In the genomic region with DNA sequence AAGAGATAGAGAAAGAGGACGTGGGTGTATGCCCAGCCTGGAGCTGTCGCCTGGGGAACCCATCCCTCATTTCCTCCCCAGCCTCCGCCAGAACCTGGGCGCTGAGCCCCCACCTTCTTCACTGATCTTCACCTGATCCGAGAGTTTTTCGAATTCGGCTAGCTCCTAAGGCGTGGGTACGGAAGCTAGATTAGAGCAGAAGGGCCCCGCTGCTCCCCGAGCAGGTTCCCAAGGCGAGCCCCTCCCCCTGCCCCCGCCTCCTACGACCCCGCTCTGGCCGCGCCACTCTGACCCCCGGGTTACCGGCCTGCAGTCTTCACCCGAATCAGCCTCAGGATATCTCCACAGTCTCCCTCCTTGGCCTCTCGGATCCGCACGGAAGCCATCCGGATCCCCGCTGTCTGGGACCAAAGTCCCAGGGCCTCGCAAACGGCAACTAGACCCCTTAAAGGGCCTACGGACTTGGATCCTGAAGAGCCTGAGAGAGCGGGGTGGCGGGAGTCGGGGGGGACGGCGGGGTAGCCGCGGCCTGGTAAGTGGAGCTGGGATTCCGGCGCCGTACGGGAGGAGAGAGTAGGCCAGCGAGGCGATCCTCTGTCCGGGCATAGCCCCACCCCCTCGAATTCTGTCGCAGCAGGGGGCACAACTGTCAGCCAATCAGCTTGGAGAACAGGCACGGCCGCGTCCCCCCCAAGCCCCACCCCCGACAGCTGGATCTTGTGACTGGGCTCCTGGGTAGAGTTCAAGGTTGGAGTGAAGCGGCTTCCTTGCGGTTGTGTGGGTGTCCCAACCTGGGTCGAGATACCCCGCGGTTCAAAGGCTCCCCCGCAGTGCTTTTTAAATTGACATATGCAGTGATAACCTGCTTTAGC, we compare ENCODE assay signal across 8 cellular contexts. TPM values are rescaled to one million over a fixed set of nuclear protein-coding genes. Genes with fewer than 3 reads are reported as not detected.
DNase-seq lines count a peak whose midpoint lies in the region; ATAC-seq, FAIRE-seq and TF ChIP-seq lines count a peak whose summit lies in the region.

SAT2 (minus strand) TSS at position 572 of the 872 bp plus-strand sequence; CDS start at position 386, 186 bp downstream.

- peak within 1 kb of the TSS; percentile 98 to 99 for H3K4me3 Mint-ChIP-seq in stimulated activated naive CD8-positive, alpha-beta T cell treated with anti-CD3 and anti-CD28 coated beads, Interleukin-15, amount 100 ng/mL, for 72 hours

- H3K27me3 ChIP-seq in Karpas-422 (ENCODE audit: low read length) (no peaks in the 10 kb centered on the region), neural cell (ENCODE audit: insufficient read depth, low read depth, low read length) (no peaks in the 10 kb centered on the region)

- H3K4me1 Mint-ChIP-seq in stimulated activated naive CD8-positive, alpha-beta T cell treated with anti-CD3 and anti-CD28 coated beads, Interleukin-15, amount 100 ng/mL, for 72 hours, result peaks cover 16% of the 10 kb centered on the region

- H3K36me3 ChIP-seq in Karpas-422 (ENCODE audit: insufficient read depth, low read length), result no peaks in the 10 kb centered on the region
- H3K36me3 ChIP-seq in neural cell (ENCODE audit: insufficient read depth, low read length), result no peaks in the 10 kb centered on the region

- no peak for TF ChIP-seq EP300 in neural cell (conservative IDR thresholded peaks at IDR 0.05; ENCODE audit: poor library complexity, severe bottlenecking)

- H3K9me3 ChIP-seq in Karpas-422 (ENCODE audit: low read length), result no peaks in the 10 kb centered on the region
- no peaks in the 10 kb centered on the region for H3K9me3 ChIP-seq in neural cell (ENCODE audit: low read length)

- ATAC-seq in GM21526 (IDR thresholded peaks at IDR 0.05; ENCODE audit: low FRiP score, unreplicated experiment), result peak; percentile 68
- ATAC-seq in stimulated activated naive CD8-positive, alpha-beta T cell treated with anti-CD3 and anti-CD28 coated beads, Interleukin-15, amount 100 ng/mL, for 72 hours, result peak; percentile 95

- H3K9ac ChIP-seq in Karpas-422 (ENCODE audit: low read length) (peak within 1 kb of the TSS; percentile 100), neural cell (ENCODE audit: low read length) (peak within 1 kb of the TSS; percentile 97)

- H3K4me2 ChIP-seq in Karpas-422 (ENCODE audit: low read depth, low read length, poor library complexity, severe bottlenecking) (peak within 1 kb of the TSS; percentile 98), neural cell (ENCODE audit: low read length) (peak within 1 kb of the TSS; percentile 87)

- H3K27ac ChIP-seq in Karpas-422 (ENCODE audit: low read length) (peak within 1 kb of the TSS; percentile 51; the same call in 1 of the 2 replicates), neural cell (ENCODE audit: low read length) (peak within 1 kb of the TSS; percentile 96)

- no peaks in the 10 kb centered on the region for H4K20me1 ChIP-seq in Karpas-422 (ENCODE audit: insufficient read depth, low read depth, low read length)
- H4K20me1 ChIP-seq in neural cell (ENCODE audit: insufficient read depth), result no peaks in the 10 kb centered on the region

- H2AFZ ChIP-seq in Karpas-422 (ENCODE audit: low read length) (peak within 1 kb of the TSS; percentile 98), neural cell (ENCODE audit: low read depth, low read length) (peak within 1 kb of the TSS; percentile 83)

- DNase-seq in D721Med (ENCODE audit: insufficient read length, low spot score), result peak; percentile 100
- DNase-seq in Karpas-422, result peak; percentile 96
- DNase-seq in SHP77 (lab: John Stamatoyannopoulos, UW), result peak; percentile 96 to 97
- DNase-seq in activated gamma-delta T cell treated with Interleukin-2 at 50 U/mL for 16 hours, result peak; percentile 84
- DNase-seq in foreskin fibroblast, result peak; percentile 94 to 98
- peak; percentile 76 to 84 for DNase-seq in stimulated activated naive CD8-positive, alpha-beta T cell treated with anti-CD3 and anti-CD28 coated beads, Interleukin-15, amount 100 ng/mL, for 72 hours

- no peaks in the 10 kb centered on the region for H3K9me3 Mint-ChIP-seq in stimulated activated naive CD8-positive, alpha-beta T cell treated with anti-CD3 and anti-CD28 coated beads, Interleukin-15, amount 100 ng/mL, for 72 hours

- no peaks in the 10 kb centered on the region for H3K79me2 ChIP-seq in Karpas-422 (ENCODE audit: low read length)
- H3K79me2 ChIP-seq in neural cell (replicated peaks; ENCODE audit: insufficient read depth, low read length), result peaks cover 11% of the 10 kb centered on the region

- H3K9me2 ChIP-seq in Karpas-422 (replicated peaks; ENCODE audit: insufficient read depth, low read length), result no peaks in the 10 kb centered on the region
- no peaks in the 10 kb centered on the region for H3K9me2 ChIP-seq in neural cell (ENCODE audit: insufficient read depth, low read length)

- no peaks in the 10 kb centered on the region for H3K27me3 Mint-ChIP-seq in stimulated activated naive CD8-positive, alpha-beta T cell treated with anti-CD3 and anti-CD28 coated beads, Interleukin-15, amount 100 ng/mL, for 72 hours

- peaks cover 9% of the 10 kb centered on the region for H3K4me1 ChIP-seq in Karpas-422 (ENCODE audit: low read length)

- peak within 1 kb of the TSS; percentile 99 for H3K4me3 ChIP-seq in Karpas-422 (ENCODE audit: low read length)
- peak within 1 kb of the TSS; percentile 91 to 93 for H3K4me3 ChIP-seq in foreskin fibroblast (ENCODE audit: low read depth in 1 of 2, low read length in 2 of 2)
- H3K4me3 ChIP-seq in neural cell (ENCODE audit: low read length), result peak within 1 kb of the TSS; percentile 88

- no peak for TF ChIP-seq RAD21 in neural cell (conservative IDR thresholded peaks at IDR 0.05)

- no peak for FAIRE-seq in D721Med (lab: Jason Lieb, UNC)

- no peaks in the 10 kb centered on the region for H3F3A ChIP-seq in neural cell (ENCODE audit: insufficient read depth, low read length, poor library complexity, severe bottlenecking)

- peak within 1 kb of the TSS; percentile 95 to 98 for H3K27ac Mint-ChIP-seq in stimulated activated naive CD8-positive, alpha-beta T cell treated with anti-CD3 and anti-CD28 coated beads, Interleukin-15, amount 100 ng/mL, for 72 hours

- TF ChIP-seq CTCF in D721Med (IDR thresholded peaks at IDR 0.05; ENCODE audit: insufficient read depth, missing control alignments) (no peak), foreskin fibroblast (IDR thresholded peaks at IDR 0.05; ENCODE audit: low read depth, low read length) (no peak), neural cell (IDR thresholded peaks at IDR 0.05; ENCODE audit: poor library complexity, severe bottlenecking) (no peak)

TF ChIP-seq in neural cell, 6 proteins besides CTCF, POLR2A, EP300 and RAD21:
- TF ChIP-seq, protein P1, sequence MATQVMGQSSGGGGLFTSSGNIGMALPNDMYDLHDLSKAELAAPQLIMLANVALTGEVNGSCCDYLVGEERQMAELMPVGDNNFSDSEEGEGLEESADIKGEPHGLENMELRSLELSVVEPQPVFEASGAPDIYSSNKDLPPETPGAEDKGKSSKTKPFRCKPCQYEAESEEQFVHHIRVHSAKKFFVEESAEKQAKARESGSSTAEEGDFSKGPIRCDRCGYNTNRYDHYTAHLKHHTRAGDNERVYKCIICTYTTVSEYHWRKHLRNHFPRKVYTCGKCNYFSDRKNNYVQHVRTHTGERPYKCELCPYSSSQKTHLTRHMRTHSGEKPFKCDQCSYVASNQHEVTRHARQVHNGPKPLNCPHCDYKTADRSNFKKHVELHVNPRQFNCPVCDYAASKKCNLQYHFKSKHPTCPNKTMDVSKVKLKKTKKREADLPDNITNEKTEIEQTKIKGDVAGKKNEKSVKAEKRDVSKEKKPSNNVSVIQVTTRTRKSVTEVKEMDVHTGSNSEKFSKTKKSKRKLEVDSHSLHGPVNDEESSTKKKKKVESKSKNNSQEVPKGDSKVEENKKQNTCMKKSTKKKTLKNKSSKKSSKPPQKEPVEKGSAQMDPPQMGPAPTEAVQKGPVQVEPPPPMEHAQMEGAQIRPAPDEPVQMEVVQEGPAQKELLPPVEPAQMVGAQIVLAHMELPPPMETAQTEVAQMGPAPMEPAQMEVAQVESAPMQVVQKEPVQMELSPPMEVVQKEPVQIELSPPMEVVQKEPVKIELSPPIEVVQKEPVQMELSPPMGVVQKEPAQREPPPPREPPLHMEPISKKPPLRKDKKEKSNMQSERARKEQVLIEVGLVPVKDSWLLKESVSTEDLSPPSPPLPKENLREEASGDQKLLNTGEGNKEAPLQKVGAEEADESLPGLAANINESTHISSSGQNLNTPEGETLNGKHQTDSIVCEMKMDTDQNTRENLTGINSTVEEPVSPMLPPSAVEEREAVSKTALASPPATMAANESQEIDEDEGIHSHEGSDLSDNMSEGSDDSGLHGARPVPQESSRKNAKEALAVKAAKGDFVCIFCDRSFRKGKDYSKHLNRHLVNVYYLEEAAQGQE (IDR thresholded peaks at IDR 0.05; ENCODE audit: borderline replicate concordance), result peak; percentile 76
- peak; percentile 25 for TF ChIP-seq MXI1 (conservative IDR thresholded peaks at IDR 0.05; ENCODE audit: poor library complexity, severe bottlenecking)
- TF ChIP-seq POLR2AphosphoS5 (IDR thresholded peaks at IDR 0.05), result peak; percentile 94
- TF ChIP-seq EZH2 (IDR thresholded peaks at IDR 0.05; ENCODE audit: borderline replicate concordance, insufficient read depth, low read length, poor library complexity, severe bottlenecking), result no peak
- no peak for TF ChIP-seq SMC3 (conservative IDR thresholded peaks at IDR 0.05; ENCODE audit: poor library complexity)
- peak; percentile 76 for TF ChIP-seq TAF1 (IDR thresholded peaks at IDR 0.05; ENCODE audit: low read depth)
TF ChIP-seq in neural cell: peak in this region for 4.

RNA-seq across cellular contexts. Expression of gene SAT2, which starts in this region (rescaled TPM):
- 36.0 and 55.0 TPM in 2 replicates for total RNA-seq in Karpas-422 (2014; rRNA removed; shearing (Covaris generic); ENCODE audit: low replicate concordance)
- polyA plus RNA-seq in neural cell, result 303 and 330 TPM in 2 replicates
- polyA minus RNA-seq in neural cell, result 44.3 and 48.7 TPM in 2 replicates

Comparison
In these comparisons a context has a peak if more than half of its experiments do, and no peak if none do; other contexts are left out.
1. Peak in every context shown above with its lines: DNase-seq, ATAC-seq, H3K4me3 ChIP-seq and H3K27ac ChIP-seq.